22 cellular contexts compared by ENCODE assay signal in the genomic region with DNA sequence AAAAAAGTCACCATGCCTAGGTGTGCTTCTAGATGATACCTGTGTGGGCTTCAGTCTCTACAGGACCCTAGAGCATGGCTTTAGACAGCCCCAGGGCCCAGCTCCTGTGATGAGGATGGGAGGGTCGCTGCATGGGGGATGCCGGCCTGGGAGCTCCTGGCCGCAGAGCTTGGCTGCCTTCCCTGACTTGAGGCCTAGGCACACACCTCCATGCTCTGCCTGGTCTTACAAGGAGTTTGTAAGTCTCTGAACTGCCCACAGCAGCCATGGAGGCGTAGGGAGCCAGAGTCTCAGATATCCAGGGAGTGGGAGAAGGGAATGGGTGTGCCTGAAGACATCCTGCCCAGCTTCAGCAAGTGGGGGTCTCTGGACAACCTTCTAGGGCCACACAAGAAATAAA. TPM values are rescaled to one million over a fixed set of nuclear protein-coding genes. Genes with fewer than 3 reads are reported as not detected.
DNase-seq lines count a peak whose midpoint lies in the region; ATAC-seq, FAIRE-seq and TF ChIP-seq lines count a peak whose summit lies in the region.
"Had no signal": no experiment of that assay in that cellular context is flagged by ENCODE, and none has a peak within 500 bp of the region (broad histone marks: within the 10 kb centered on the region; RNA-seq: fewer than 3 reads in every experiment).

No MANE protein-coding gene starts in this region.

- no peaks in the 10 kb centered on the region for H3K9me3 Mint-ChIP-seq in T-cell
- H3K9me3 Mint-ChIP-seq: CD4-positive, alpha-beta T cell had no signal

- intact Hi-C loops in A673 (cut with micrococcal nuclease; ENCODE audit: unreplicated experiment): no loop called here
- intact Hi-C loops in prostate gland (cut with DNase I): no loop called here

- H3K9me3 ChIP-seq in A673 (ENCODE audit: low read depth, low read length, poor library complexity, severe bottlenecking) (no peaks in the 10 kb centered on the region), HEK293 (ENCODE audit: control insufficient read depth, insufficient read depth, low read depth, low read length) (no peaks in the 10 kb centered on the region), prostate gland (no peaks in the 10 kb centered on the region)

- TF ChIP-seq CTCF in A673 (conservative IDR thresholded peaks at IDR 0.05; ENCODE audit: low read depth, low read length) (no peak), HEK293 (tag by site-specific recombination; IDR thresholded peaks at IDR 0.05) (no peak), VCaP (conservative IDR thresholded peaks at IDR 0.05) (no peak), prostate gland (IDR thresholded peaks at IDR 0.05) (no peak), D721Med (IDR thresholded peaks at IDR 0.05; ENCODE audit: insufficient read depth, missing control alignments) (no peak)

- H3K36me3 Mint-ChIP-seq in T-cell: peaks cover 3% of the 10 kb centered on the region
- H3K36me3 Mint-ChIP-seq: CD14-positive monocyte had no signal

- WGBS in prostate gland: 82% methylated on average over 1 of the region's 4 CpGs

- no peak overlapping the region for H3K27ac Mint-ChIP-seq in T-cell
- H3K27ac Mint-ChIP-seq: B cell; CD14-positive monocyte; CD4-positive, alpha-beta T cell had no signal

- BruUV-seq in A673 (replicated peaks; lab: Mats Ljungman, UMichigan): no TSS peak

- no peak overlapping the region for H3K4me3 Mint-ChIP-seq in T-cell
- H3K4me3 Mint-ChIP-seq: B cell; CD14-positive monocyte; CD4-positive, alpha-beta T cell had no signal

- peak; percentile 15 for DNase-seq in A673 (ENCODE audit: low spot score)
- no peak for DNase-seq in prostate gland (ENCODE audit: low spot score)
- DNase-seq in D721Med (ENCODE audit: insufficient read length, low spot score): no peak
- DNase-seq in NCI-H2081 treated with DMSO at 0.1 percent for 48 hours (lab: John Stamatoyannopoulos, UW): no peak
- DNase-seq in T-cell: no peak
- DNase-seq: 8988T; Calu3; CD4-positive, alpha-beta T cell; COR-L47; DMS153; DND-41; H7; HCEC 1CT had no signal

- H3K27me3 ChIP-seq in A673 (replicated peaks; ENCODE audit: insufficient read depth, low read depth, low read length, poor library complexity) (no peaks in the 10 kb centered on the region), prostate gland (replicated peaks; ENCODE audit: insufficient read depth) (no peaks in the 10 kb centered on the region)
- H3K27me3 ChIP-seq: BLaER1 had no signal

- no peaks in the 10 kb centered on the region for H3K36me3 ChIP-seq in A673 (ENCODE audit: insufficient read depth, low read length, poor library complexity, severe bottlenecking)
- H3K36me3 ChIP-seq in HEK293 (ENCODE audit: control insufficient read depth in 2 of 2, insufficient read depth in 1 of 2, low read length in 2 of 2): no peaks in the 10 kb centered on the region
- H3K36me3 ChIP-seq in prostate gland: no peaks in the 10 kb centered on the region
- H3K36me3 ChIP-seq: BLaER1 had no signal

- H3K27me3 Mint-ChIP-seq in T-cell: peaks cover 0 to 3% of the 10 kb centered on the region in 2 donors
- H3K27me3 Mint-ChIP-seq: CD4-positive, alpha-beta T cell had no signal

- no peak for TF ChIP-seq POLR2A in prostate gland (IDR thresholded peaks at IDR 0.05)

- H3K27ac ChIP-seq in A673 (ENCODE audit: low read depth, low read length, poor library complexity, severe bottlenecking) (no peak overlapping the region), HEK293 (ENCODE audit: extremely low read depth, low read depth, low read length) (no peak overlapping the region), VCaP (peak overlapping the region; percentile 93), prostate gland (peak overlapping the region; percentile 88 to 94)
- H3K27ac ChIP-seq: BLaER1 had no signal

- peaks cover 5% of the 10 kb centered on the region for H3K4me1 ChIP-seq in A673 (ENCODE audit: insufficient read depth, low read length, poor library complexity, severe bottlenecking)
- no peaks in the 10 kb centered on the region for H3K4me1 ChIP-seq in HEK293 (ENCODE audit: control insufficient read depth, insufficient read depth, low read length)
- peaks cover 9% of the 10 kb centered on the region for H3K4me1 ChIP-seq in prostate gland (replicated peaks)

- FAIRE-seq in D721Med (lab: Jason Lieb, UNC): no peak
- FAIRE-seq: A549, G401.6, GM12892, H1 had no signal

- H3K4me3 ChIP-seq in A673 (ENCODE audit: low read depth, low read length, poor library complexity, severe bottlenecking): no peak overlapping the region
- no peak overlapping the region for H3K4me3 ChIP-seq in HEK293 (ENCODE audit: low read depth, low read length)
- H3K4me3 ChIP-seq in prostate gland: no peak overlapping the region
- H3K4me3 ChIP-seq: A549, BLaER1 had no signal

- CTCF ChIA-PET in A673 (lab: Charles Lee): no interaction called here
- CTCF ChIA-PET in HEK293 (lab: Yijun Ruan, JAX): no interaction called here
- CTCF ChIA-PET in T-cell (lab: Charles Lee): no interaction called here

- POLR2A ChIA-PET in A673 (lab: Charles Lee; ENCODE audit: low non-redundant PET) (no interaction called here), HEK293 (lab: Yijun Ruan, JAX) (no interaction called here), T-cell (lab: Charles Lee) (no interaction called here)

- H3K4me1 Mint-ChIP-seq in T-cell: peaks cover 26 to 32% (median 29%) of the 10 kb centered on the region in 3 donors
- H3K4me1 Mint-ChIP-seq: B cell had no signal

- no peak for ATAC-seq in T-cell (replicated peaks in 1 of 4)
- ATAC-seq: A549 had no signal

TF ChIP-seq in HEK293, 187 proteins besides CTCF, POLR2A, EP300 and RAD21 (continues in another document):
- TF ChIP-seq ZNF221 (tag by site-specific recombination; IDR thresholded peaks at IDR 0.05; ENCODE audit: borderline replicate concordance): no peak
- TF ChIP-seq ZNF473 (tag by site-specific recombination; IDR thresholded peaks at IDR 0.05): no peak
- no peak for TF ChIP-seq ZBTB6 (tag by site-specific recombination; IDR thresholded peaks at IDR 0.05)
- TF ChIP-seq, protein P1, sequence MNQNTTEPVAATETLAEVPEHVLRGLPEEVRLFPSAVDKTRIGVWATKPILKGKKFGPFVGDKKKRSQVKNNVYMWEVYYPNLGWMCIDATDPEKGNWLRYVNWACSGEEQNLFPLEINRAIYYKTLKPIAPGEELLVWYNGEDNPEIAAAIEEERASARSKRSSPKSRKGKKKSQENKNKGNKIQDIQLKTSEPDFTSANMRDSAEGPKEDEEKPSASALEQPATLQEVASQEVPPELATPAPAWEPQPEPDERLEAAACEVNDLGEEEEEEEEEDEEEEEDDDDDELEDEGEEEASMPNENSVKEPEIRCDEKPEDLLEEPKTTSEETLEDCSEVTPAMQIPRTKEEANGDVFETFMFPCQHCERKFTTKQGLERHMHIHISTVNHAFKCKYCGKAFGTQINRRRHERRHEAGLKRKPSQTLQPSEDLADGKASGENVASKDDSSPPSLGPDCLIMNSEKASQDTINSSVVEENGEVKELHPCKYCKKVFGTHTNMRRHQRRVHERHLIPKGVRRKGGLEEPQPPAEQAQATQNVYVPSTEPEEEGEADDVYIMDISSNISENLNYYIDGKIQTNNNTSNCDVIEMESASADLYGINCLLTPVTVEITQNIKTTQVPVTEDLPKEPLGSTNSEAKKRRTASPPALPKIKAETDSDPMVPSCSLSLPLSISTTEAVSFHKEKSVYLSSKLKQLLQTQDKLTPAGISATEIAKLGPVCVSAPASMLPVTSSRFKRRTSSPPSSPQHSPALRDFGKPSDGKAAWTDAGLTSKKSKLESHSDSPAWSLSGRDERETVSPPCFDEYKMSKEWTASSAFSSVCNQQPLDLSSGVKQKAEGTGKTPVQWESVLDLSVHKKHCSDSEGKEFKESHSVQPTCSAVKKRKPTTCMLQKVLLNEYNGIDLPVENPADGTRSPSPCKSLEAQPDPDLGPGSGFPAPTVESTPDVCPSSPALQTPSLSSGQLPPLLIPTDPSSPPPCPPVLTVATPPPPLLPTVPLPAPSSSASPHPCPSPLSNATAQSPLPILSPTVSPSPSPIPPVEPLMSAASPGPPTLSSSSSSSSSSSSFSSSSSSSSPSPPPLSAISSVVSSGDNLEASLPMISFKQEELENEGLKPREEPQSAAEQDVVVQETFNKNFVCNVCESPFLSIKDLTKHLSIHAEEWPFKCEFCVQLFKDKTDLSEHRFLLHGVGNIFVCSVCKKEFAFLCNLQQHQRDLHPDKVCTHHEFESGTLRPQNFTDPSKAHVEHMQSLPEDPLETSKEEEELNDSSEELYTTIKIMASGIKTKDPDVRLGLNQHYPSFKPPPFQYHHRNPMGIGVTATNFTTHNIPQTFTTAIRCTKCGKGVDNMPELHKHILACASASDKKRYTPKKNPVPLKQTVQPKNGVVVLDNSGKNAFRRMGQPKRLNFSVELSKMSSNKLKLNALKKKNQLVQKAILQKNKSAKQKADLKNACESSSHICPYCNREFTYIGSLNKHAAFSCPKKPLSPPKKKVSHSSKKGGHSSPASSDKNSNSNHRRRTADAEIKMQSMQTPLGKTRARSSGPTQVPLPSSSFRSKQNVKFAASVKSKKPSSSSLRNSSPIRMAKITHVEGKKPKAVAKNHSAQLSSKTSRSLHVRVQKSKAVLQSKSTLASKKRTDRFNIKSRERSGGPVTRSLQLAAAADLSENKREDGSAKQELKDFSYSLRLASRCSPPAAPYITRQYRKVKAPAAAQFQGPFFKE (tag by site-specific recombination; IDR thresholded peaks at IDR 0.05; ENCODE audit: borderline replicate concordance): no peak
- TF ChIP-seq EGR2 (tag by site-specific recombination; IDR thresholded peaks at IDR 0.05; ENCODE audit: low read depth): 0 out of 2 replicates have a peak, but pooled peaks have one; percentile 10
- no peak for TF ChIP-seq ZSCAN18 (tag by site-specific recombination; IDR thresholded peaks at IDR 0.05)

RNA-seq across cellular contexts. Expression of gene CUX2, which starts 35.9 kb away (rescaled TPM):
- total RNA-seq in A673 (2021) (3.4 and 3.8 TPM in 2 replicates), prostate gland (10 to 100 TPM; 28.3 to 36.6 TPM), T-cell (under 1 TPM in 4 of 5 donors, not detected in 1; 0.10 to 0.85 (median 0.18) TPM)
- total RNA-seq: B cell, Calu3 had no signal

Comparison
In these comparisons a context has a peak if more than half of its experiments do, and no peak if none do; other contexts are left out.
1. H3K27ac ChIP-seq: peak in VCaP (single experiment) and prostate gland (2 of 2); none in A673 (single experiment) and HEK293 (single experiment).